Comparison of ENCODE assay signal across 21 cellular contexts in genomic region chr14:91927800-91928199, GRCh38.
"Had no signal": no experiment of that assay in that cellular context is flagged by ENCODE, and none has a peak within 500 bp of the region (broad histone marks: within the 10 kb centered on the region; RNA-seq: fewer than 3 reads in every experiment).

No MANE protein-coding gene starts in this region.

- H3K27me3 ChIP-seq: Peyer's patch, SJSA1 had no signal

- H3K4me1 ChIP-seq: Peyer's patch, SJSA1 had no signal

- H3K27ac ChIP-seq: Peyer's patch, SJSA1 had no signal

- H3K36me3 ChIP-seq: Peyer's patch, SJSA1 had no signal

- H3K4me3 ChIP-seq: K562, Peyer's patch, SJSA1 had no signal

- ATAC-seq: activated CD8-positive, alpha-beta memory T cell treated with anti-CD3 and anti-CD28 coated beads, Interleukin-2, amount 10 ng/mL, durations not matched to agents 7 days and 5 days; activated naive CD4-positive, alpha-beta T cell treated with anti-CD3 and anti-CD28 coated beads, Interleukin-2, amount 50 U/mL, for 72 hours; activated naive CD8-positive, alpha-beta T cell treated with anti-CD3 and anti-CD28 coated beads, Interleukin-2, amount 50 U/mL, for 24 hours; K562 had no signal

- H3K9me3 ChIP-seq: Peyer's patch, SJSA1 had no signal

- DNase-seq: activated CD4-positive, alpha-beta T cell treated with anti-CD3 and anti-CD28 coated beads, Interleukin-2, amount 10 ng/mL, durations not matched to agents 24 days and 14 days; activated CD4-positive, alpha-beta T cell treated with anti-CD3 and anti-CD28 coated beads, Interleukin-2, amount 50 U/mL, for 48 hours; activated CD4-positive, CD25-positive, alpha-beta regulatory T cell treated with anti-CD3 and anti-CD28 coated beads, Interleukin-2, amount 50 U/mL, for 72 hours; activated CD8-positive, alpha-beta memory T cell treated with anti-CD3 and anti-CD28 coated beads, Interleukin-2, amount 10 ng/mL, durations not matched to agents 7 days and 5 days; activated effector memory CD4-positive, alpha-beta T cell treated with Interleukin-2 at 50 U/mL for 16 hours; activated naive CD4-positive, alpha-beta T cell; activated naive CD8-positive, alpha-beta T cell treated with anti-CD3 and anti-CD28 coated beads, Interleukin-2, amount 50 U/mL, for 24 hours; activated T-cell treated with anti-CD3 and anti-CD28 coated beads, Interleukin-2, amount 50 U/mL, for 24 hours; amniotic stem cell; Kasumi-1; NCI-H1048; NCI-H1930; NCI-H2171; NCI-H2227 treated with DMSO at 0.1 percent for 48 hours; NCI-H526; NCI-H774; Peyer's patch; SHP77 had no signal
